8 cellular contexts compared by ENCODE assay signal in genomic region chr9:136093331-136093986, GRCh38. TPM values are rescaled to one million over a fixed set of nuclear protein-coding genes. Genes with fewer than 3 reads are reported as not detected.
DNase-seq lines count a peak whose midpoint lies in the region; TF ChIP-seq lines count a peak whose summit lies in the region.

No MANE protein-coding gene starts in this region.

- H3K27me3 ChIP-seq in GM06990 (replicated peaks; ENCODE audit: control insufficient read depth, insufficient read depth, low read length) (no peaks in the 10 kb centered on the region), prostate gland (replicated peaks; ENCODE audit: insufficient read depth) (no peaks in the 10 kb centered on the region)

- peaks cover 14% of the 10 kb centered on the region for H3K4me1 ChIP-seq in prostate gland (replicated peaks)

- H3K36me3 ChIP-seq in GM06990 (ENCODE audit: control insufficient read depth, insufficient read depth, low read length) (no peaks in the 10 kb centered on the region; the same call in 1 of the 2 replicates), prostate gland (no peaks in the 10 kb centered on the region)

- TF ChIP-seq POLR2A in prostate gland (IDR thresholded peaks at IDR 0.05): no peak

- DNase-seq in GM06990 (ENCODE audit: extremely low read depth, insufficient read length) (no peak), glomerular visceral epithelial cell (ENCODE audit: extremely low spot score) (peak; percentile 46), prostate gland (ENCODE audit: low spot score) (no peak), iPS-NIHi11 (ENCODE audit: low spot score) (no peak), DMS114 treated with DMSO at 0.1 percent for 48 hours (lab: John Stamatoyannopoulos, UW; ENCODE audit: unreplicated experiment) (no peak), SIG-M5 (lab: John Stamatoyannopoulos, UW) (no peak), globus pallidus (ENCODE audit: low spot score) (no peak)

- H3K27ac ChIP-seq in VCaP (peak overlapping the region; percentile 88), prostate gland (peak overlapping the region; percentile 83 to 88)

- no peak for TF ChIP-seq CTCF in GM06990 (IDR thresholded peaks at IDR 0.05; ENCODE audit: insufficient read depth, low read length, poor library complexity, severe bottlenecking)
- TF ChIP-seq CTCF in VCaP (conservative IDR thresholded peaks at IDR 0.05): no peak
- TF ChIP-seq CTCF in prostate gland (IDR thresholded peaks at IDR 0.05): no peak

- H3K4me3 ChIP-seq in GM06990 (replicated peaks; ENCODE audit: low read depth, low read length) (peak overlapping the region; percentile 58), prostate gland (peak overlapping the region; percentile 79 to 96)

- 44% methylated on average over 16 of the region's 16 CpGs for WGBS in prostate gland

- intact Hi-C loops in prostate gland (cut with DNase I): no loop called here

- H3K9me3 ChIP-seq in prostate gland: no peaks in the 10 kb centered on the region

RNA-seq across cellular contexts. Expression of gene NACC2, which starts 1.6 kb away (rescaled TPM):
- 10 to 100 TPM; 24.5 to 55.2 TPM for total RNA-seq in prostate gland

RNA-seq across cellular contexts. Expression of gene TMEM250, which starts 25.2 kb away (rescaled TPM):
- total RNA-seq in prostate gland: 10 to 100 TPM; 44.7 to 65.1 TPM
